ENCODE assay signal across 34 cellular contexts in genomic region chr13:76168661-76169060, GRCh38.
"Had no signal": no experiment of that assay in that cellular context is flagged by ENCODE, and none has a peak within 500 bp of the region (broad histone marks: within the 10 kb centered on the region; RNA-seq: fewer than 3 reads in every experiment).

No MANE protein-coding gene starts in this region.

- H3K4me3 ChIP-seq: adrenal gland, body of pancreas, breast epithelium had no signal

- H3K36me3 ChIP-seq: adrenal gland, brain microvascular endothelial cell, breast epithelium, WERI-Rb-1 had no signal

- H3K9me3 ChIP-seq: adrenal gland, body of pancreas, breast epithelium had no signal

- H3K27ac ChIP-seq: adrenal gland, body of pancreas, brain microvascular endothelial cell, breast epithelium, WERI-Rb-1 had no signal

- H3K4me1 ChIP-seq: adrenal gland, body of pancreas, breast epithelium had no signal

- DNase-seq: activated CD4-positive, alpha-beta memory T cell treated with anti-CD3 and anti-CD28 coated beads for 36 hours; activated CD4-positive, alpha-beta T cell treated with anti-CD3 and anti-CD28 coated beads for 1 hour; activated CD4-positive, alpha-beta T cell treated with anti-CD3 and anti-CD28 coated beads for 36 hours; activated CD4-positive, alpha-beta T cell treated with anti-CD3 and anti-CD28 coated beads, Interleukin-2, amount 10 ng/mL, durations not matched to agents 24 days and 14 days; activated CD4-positive, alpha-beta T cell treated with anti-CD3 and anti-CD28 coated beads, Interleukin-2, amount 50 U/mL, for 1 hour; activated CD4-positive, alpha-beta T cell treated with anti-CD3 and anti-CD28 coated beads, Interleukin-2, amount 50 U/mL, for 4 hours; activated CD4-positive, CD25-positive, alpha-beta regulatory T cell; activated CD8-positive, alpha-beta memory T cell treated with anti-CD3 and anti-CD28 coated beads, Interleukin-2, amount 50 U/mL, for 4 hours; activated CD8-positive, alpha-beta T cell treated with anti-CD3 and anti-CD28 coated beads for 36 hours; activated effector memory CD4-positive, alpha-beta T cell treated with anti-CD3 and anti-CD28 coated beads, Interleukin-2, amount 50 U/mL, for 16 hours; activated gamma-delta T cell treated with Interleukin-2 at 50 U/mL for 16 hours; activated naive CD4-positive, alpha-beta T cell; activated naive CD4-positive, alpha-beta T cell treated with anti-CD3 and anti-CD28 coated beads for 36 hours; activated naive CD4-positive, alpha-beta T cell treated with anti-CD3 and anti-CD28 coated beads, Interleukin-2, amount 50 U/mL, for 16 hours; activated naive CD8-positive, alpha-beta T cell treated with anti-CD3 and anti-CD28 coated beads for 36 hours; activated T-cell treated with anti-CD3 and anti-CD28 coated beads for 4 hours; activated T-cell treated with anti-CD3 and anti-CD28 coated beads, Interleukin-2, amount 50 U/mL, for 1 hour; activated T-cell treated with anti-CD3 and anti-CD28 coated beads, Interleukin-2, amount 50 U/mL, for 4 hours; activated T-cell treated with anti-CD3 and anti-CD28 coated beads, Interleukin-2, amount 50 U/mL, for 72 hours; adrenal gland; amniotic stem cell; aorta; body of pancreas; brain microvascular endothelial cell; central memory CD4-positive, alpha-beta T cell; T-helper 1 cell; T-helper 2 cell; T-helper 9 cell; WERI-Rb-1 had no signal

- H3K27me3 ChIP-seq: adrenal gland, body of pancreas, brain microvascular endothelial cell, breast epithelium had no signal

- ATAC-seq: activated CD4-positive, alpha-beta T cell treated with anti-CD3 and anti-CD28 coated beads for 36 hours; activated CD4-positive, CD25-positive, alpha-beta regulatory T cell treated with anti-CD3 and anti-CD28 coated beads, Interleukin-2, amount 50 U/mL, for 24 hours; activated CD8-positive, alpha-beta T cell treated with anti-CD3 and anti-CD28 coated beads for 36 hours; activated naive CD4-positive, alpha-beta T cell treated with anti-CD3 and anti-CD28 coated beads, Interleukin-2, amount 50 U/mL, for 72 hours; activated T-cell treated with anti-CD3 and anti-CD28 coated beads, Interleukin-2, amount 50 U/mL, for 4 hours; activated T-cell treated with anti-CD3 and anti-CD28 coated beads, Interleukin-2, amount 50 U/mL, for 72 hours; activated T-helper 17 cell treated with anti-CD3 and anti-CD28 coated beads, Interleukin-2, amount 50 U/mL, for 72 hours; body of pancreas; WTC11 had no signal
